25 cellular contexts compared by ENCODE assay signal in the genomic region with DNA sequence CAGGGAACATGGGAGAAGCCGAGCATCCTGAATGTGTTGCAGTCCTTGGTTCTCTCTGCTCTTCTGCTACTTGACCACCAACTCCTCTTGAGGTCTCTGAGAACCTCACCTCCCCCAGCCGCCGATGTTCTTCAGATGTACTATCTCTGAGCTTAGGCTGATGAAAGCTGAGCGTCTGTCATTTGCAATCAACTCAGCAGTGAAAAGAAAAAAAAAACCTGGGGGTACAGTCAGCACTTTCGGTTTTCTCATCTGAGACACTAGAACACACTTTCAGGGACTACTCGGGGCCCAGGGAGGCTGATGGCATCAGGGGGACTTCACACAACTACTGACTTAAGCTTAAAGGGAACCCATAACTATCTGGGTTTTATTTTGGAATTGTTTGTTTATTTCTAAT. TPM values are rescaled to one million over a fixed set of nuclear protein-coding genes. Genes with fewer than 3 reads are reported as not detected.
DNase-seq lines count a peak whose midpoint lies in the region; ATAC-seq and TF ChIP-seq lines count a peak whose summit lies in the region.
"Had no signal": no experiment of that assay in that cellular context is flagged by ENCODE, and none has a peak within 500 bp of the region (broad histone marks: within the 10 kb centered on the region; RNA-seq: fewer than 3 reads in every experiment).

No MANE protein-coding gene starts in this region.

- peaks cover 4% of the 10 kb centered on the region for H3K27me3 Mint-ChIP-seq in GM23338 (ENCODE audit: insufficient read depth, low read depth, poor library complexity)
- H3K27me3 Mint-ChIP-seq in activated T-cell treated with anti-CD3 and anti-CD28 coated beads, Interleukin-2, amount 50 U/mL, for 4 hours (ENCODE audit: low read depth): no peaks in the 10 kb centered on the region
- H3K27me3 Mint-ChIP-seq: IgD-negative memory B cell had no signal

- H3K4me2 ChIP-seq in GM23338: no peak overlapping the region

- TF ChIP-seq CTCF in GM23338 (conservative IDR thresholded peaks at IDR 0.05; ENCODE audit: low read depth in 2 of 2) (no peak), heart left ventricle (IDR thresholded peaks at IDR 0.05) (no peak)

- H3K27ac ChIP-seq in GM23338 (ENCODE audit: low read depth) (no peak overlapping the region), heart left ventricle (no peak overlapping the region)
- H3K27ac ChIP-seq: heart right ventricle, SK-N-MC, spleen, thoracic aorta, VCaP had no signal

- no peaks in the 10 kb centered on the region for H4K20me1 ChIP-seq in GM23338 (replicated peaks; ENCODE audit: insufficient read depth)

- no peaks in the 10 kb centered on the region; the same call in 2 of the 3 replicates for H3K9me3 Mint-ChIP-seq in GM23338
- H3K9me3 Mint-ChIP-seq in activated T-cell treated with anti-CD3 and anti-CD28 coated beads, Interleukin-2, amount 50 U/mL, for 4 hours: no peaks in the 10 kb centered on the region
- H3K9me3 Mint-ChIP-seq: activated naive CD8-positive, alpha-beta T cell treated with anti-CD3 and anti-CD28 coated beads, Interleukin-2, amount 10 ng/mL, durations not matched to agents 7 days and 5 days; H9; IgD-negative memory B cell; naive B cell had no signal

- no peaks in the 10 kb centered on the region for H3K4me1 ChIP-seq in GM23338 (ENCODE audit: insufficient read depth)
- H3K4me1 ChIP-seq in heart left ventricle: no peaks in the 10 kb centered on the region
- H3K4me1 ChIP-seq: heart right ventricle had no signal

- H3K27me3 ChIP-seq in GM23338 (ENCODE audit: insufficient read depth) (no peaks in the 10 kb centered on the region), heart left ventricle (no peaks in the 10 kb centered on the region)
- H3K27me3 ChIP-seq: heart right ventricle, MG63, spleen had no signal

- H3K4me3 ChIP-seq in GM23338 (no peak overlapping the region), heart left ventricle (no peak overlapping the region)
- H3K4me3 ChIP-seq: heart right ventricle, MG63, SK-N-MC, spleen, thoracic aorta had no signal

- H3K27ac Mint-ChIP-seq in GM23338: no peak overlapping the region
- H3K27ac Mint-ChIP-seq: H9, IgD-negative memory B cell had no signal

- DNase-seq in activated T-cell treated with anti-CD3 and anti-CD28 coated beads for 24 hours (ENCODE audit: low read depth) (peak; percentile 13), activated T-cell treated with anti-CD3 and anti-CD28 coated beads for 4 hours (no peak), GM23338 (ENCODE audit: low spot score) (no peak), heart left ventricle (no peak), globus pallidus (ENCODE audit: low spot score) (no peak)
- DNase-seq in activated T-cell treated with anti-CD3 and anti-CD28 coated beads, Interleukin-2, amount 50 U/mL, for 4 hours: no peak
- DNase-seq in stimulated activated CD4-positive, alpha-beta T cell treated with anti-CD3 and anti-CD28 coated beads, Interleukin-15, amount 100 ng/mL, for 24 hours: peak; percentile 53
- DNase-seq: activated naive CD8-positive, alpha-beta T cell treated with anti-CD3 and anti-CD28 coated beads, Interleukin-2, amount 10 ng/mL, durations not matched to agents 7 days and 5 days; C1 segment of cervical spinal cord; cerebellar nuclear complex; H9; heart right ventricle; left cardiac atrium; mesenchymal stem cell; MG63; naive B cell; NCI-H1436; NCI-H526; retina; spleen had no signal

- no peaks in the 10 kb centered on the region; the same call in 2 of the 3 replicates for H3K4me1 Mint-ChIP-seq in GM23338
- H3K4me1 Mint-ChIP-seq in activated T-cell treated with anti-CD3 and anti-CD28 coated beads, Interleukin-2, amount 50 U/mL, for 4 hours (ENCODE audit: low read depth): peaks cover 76% of the 10 kb centered on the region
- H3K4me1 Mint-ChIP-seq: IgD-negative memory B cell, naive B cell had no signal

- no peaks in the 10 kb centered on the region for H3F3A ChIP-seq in GM23338 (replicated peaks; ENCODE audit: low read depth)

- TF ChIP-seq POLR2A in heart left ventricle (IDR thresholded peaks at IDR 0.05): no peak

- no peaks in the 10 kb centered on the region for H3K79me2 ChIP-seq in GM23338 (replicated peaks; ENCODE audit: insufficient read depth)

- H2AFZ ChIP-seq in GM23338: 0 out of 2 replicates have a peak overlapping the region, but pooled peaks have one; percentile 43

- H3K9me2 ChIP-seq in GM23338 (ENCODE audit: insufficient read depth): 0 out of 2 replicates have a peak, but pooled peaks cover 5% of the 10 kb centered on the region

- no peaks in the 10 kb centered on the region for H3K9me3 ChIP-seq in heart left ventricle
- H3K9me3 ChIP-seq: heart right ventricle, MG63, spleen, thoracic aorta had no signal

- no peak overlapping the region for H3K4me3 Mint-ChIP-seq in GM23338
- H3K4me3 Mint-ChIP-seq in activated T-cell treated with anti-CD3 and anti-CD28 coated beads, Interleukin-2, amount 50 U/mL, for 4 hours: peak overlapping the region; percentile 3
- H3K4me3 Mint-ChIP-seq: activated naive CD8-positive, alpha-beta T cell treated with anti-CD3 and anti-CD28 coated beads, Interleukin-2, amount 10 ng/mL, durations not matched to agents 7 days and 5 days; H9; naive B cell had no signal

- intact Hi-C loops in heart left ventricle (cut with DNase I): no loop called here

- no peaks in the 10 kb centered on the region for H3K36me3 Mint-ChIP-seq in GM23338 (ENCODE audit: low read depth)
- peaks cover 7% of the 10 kb centered on the region for H3K36me3 Mint-ChIP-seq in activated T-cell treated with anti-CD3 and anti-CD28 coated beads, Interleukin-2, amount 50 U/mL, for 4 hours (ENCODE audit: insufficient read depth)
- H3K36me3 Mint-ChIP-seq: activated naive CD8-positive, alpha-beta T cell treated with anti-CD3 and anti-CD28 coated beads, Interleukin-2, amount 10 ng/mL, durations not matched to agents 7 days and 5 days; naive B cell had no signal

- ATAC-seq in GM23338 (no peak), GM21737 (IDR thresholded peaks at IDR 0.05; ENCODE audit: unreplicated experiment) (no peak), heart left ventricle (no peak)
- ATAC-seq in activated T-cell treated with anti-CD3 and anti-CD28 coated beads, Interleukin-2, amount 50 U/mL, for 4 hours: peak; percentile 27 to 33
- ATAC-seq: heart right ventricle, left cardiac atrium had no signal

- WGBS in heart left ventricle, 4 donors: 67 to 85% (median 79%) methylated on average over 6 of the region's 6 CpGs

- H3K36me3 ChIP-seq in GM23338 (ENCODE audit: insufficient read depth) (no peaks in the 10 kb centered on the region), heart left ventricle (no peaks in the 10 kb centered on the region)
- H3K36me3 ChIP-seq: heart right ventricle, MG63, spleen, thoracic aorta had no signal

TF ChIP-seq in GM23338, 12 proteins besides CTCF, POLR2A, EP300 and RAD21 (continues in another document):
- TF ChIP-seq NANOG (IDR thresholded peaks at IDR 0.05; ENCODE audit: borderline replicate concordance) (no peak), EZH2phosphoT487 (IDR thresholded peaks at IDR 0.05; ENCODE audit: unreplicated experiment) (no peak)
- TF ChIP-seq, protein P1, sequence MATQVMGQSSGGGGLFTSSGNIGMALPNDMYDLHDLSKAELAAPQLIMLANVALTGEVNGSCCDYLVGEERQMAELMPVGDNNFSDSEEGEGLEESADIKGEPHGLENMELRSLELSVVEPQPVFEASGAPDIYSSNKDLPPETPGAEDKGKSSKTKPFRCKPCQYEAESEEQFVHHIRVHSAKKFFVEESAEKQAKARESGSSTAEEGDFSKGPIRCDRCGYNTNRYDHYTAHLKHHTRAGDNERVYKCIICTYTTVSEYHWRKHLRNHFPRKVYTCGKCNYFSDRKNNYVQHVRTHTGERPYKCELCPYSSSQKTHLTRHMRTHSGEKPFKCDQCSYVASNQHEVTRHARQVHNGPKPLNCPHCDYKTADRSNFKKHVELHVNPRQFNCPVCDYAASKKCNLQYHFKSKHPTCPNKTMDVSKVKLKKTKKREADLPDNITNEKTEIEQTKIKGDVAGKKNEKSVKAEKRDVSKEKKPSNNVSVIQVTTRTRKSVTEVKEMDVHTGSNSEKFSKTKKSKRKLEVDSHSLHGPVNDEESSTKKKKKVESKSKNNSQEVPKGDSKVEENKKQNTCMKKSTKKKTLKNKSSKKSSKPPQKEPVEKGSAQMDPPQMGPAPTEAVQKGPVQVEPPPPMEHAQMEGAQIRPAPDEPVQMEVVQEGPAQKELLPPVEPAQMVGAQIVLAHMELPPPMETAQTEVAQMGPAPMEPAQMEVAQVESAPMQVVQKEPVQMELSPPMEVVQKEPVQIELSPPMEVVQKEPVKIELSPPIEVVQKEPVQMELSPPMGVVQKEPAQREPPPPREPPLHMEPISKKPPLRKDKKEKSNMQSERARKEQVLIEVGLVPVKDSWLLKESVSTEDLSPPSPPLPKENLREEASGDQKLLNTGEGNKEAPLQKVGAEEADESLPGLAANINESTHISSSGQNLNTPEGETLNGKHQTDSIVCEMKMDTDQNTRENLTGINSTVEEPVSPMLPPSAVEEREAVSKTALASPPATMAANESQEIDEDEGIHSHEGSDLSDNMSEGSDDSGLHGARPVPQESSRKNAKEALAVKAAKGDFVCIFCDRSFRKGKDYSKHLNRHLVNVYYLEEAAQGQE (IDR thresholded peaks at IDR 0.05; ENCODE audit: unreplicated experiment): no peak

RNA-seq across cellular contexts. Expression of gene FLVCR2, which starts 9.6 kb away (rescaled TPM):
- total RNA-seq in GM23338 (2014; rRNA removed; shearing (Covaris generic)): 3.1 and 3.3 TPM in 2 replicates
- polyA plus RNA-seq in GM23338 (2016; fragmentation: Nextera tagmentation; extraction: Ambion mirVana) (1.4 and 3.4 TPM in 2 replicates), heart left ventricle (1 to 10 TPM in 1 of 2 donors, under 1 TPM in 1; 0.50 to 3.1 TPM)
- total RNA-seq in activated T-cell treated with anti-CD3 and anti-CD28 coated beads, Interleukin-2, amount 50 U/mL, for 4 hours: 1 to 10 TPM; 1.5 to 5.3 (median 3.3) TPM
- total RNA-seq in heart left ventricle: 10 to 100 TPM in 1 of 9 donors, 1 to 10 TPM in 8; 1.2 to 11.7 (median 1.6) TPM

RNA-seq across cellular contexts. Expression of gene BATF, which starts 46.5 kb away (rescaled TPM):
- not detected in 2 replicates for total RNA-seq in GM23338 (2014; rRNA removed; shearing (Covaris generic))
- polyA plus RNA-seq in GM23338 (2016; fragmentation: Nextera tagmentation; extraction: Ambion mirVana) (not detected in 2 replicates), heart left ventricle (1 to 10 TPM in 1 of 2 donors, under 1 TPM in 1; 0.84 to 1.3 TPM)
- 100 to 1,000 TPM; 186 to 193 (median 191) TPM for total RNA-seq in activated T-cell treated with anti-CD3 and anti-CD28 coated beads, Interleukin-2, amount 50 U/mL, for 4 hours
- total RNA-seq in heart left ventricle: 1 to 10 TPM in 4 of 9 donors, under 1 TPM in 4, not detected in 1; 0.40 to 8.3 (median 1.0) TPM
- total RNA-seq: H9 had no signal

Comparison
In these comparisons a context has a peak if more than half of its experiments do, and no peak if none do; other contexts are left out.
1. DNase-seq: peak in activated T-cell treated with anti-CD3 and anti-CD28 coated beads for 24 hours (single experiment) and stimulated activated CD4-positive, alpha-beta T cell treated with anti-CD3 and anti-CD28 coated beads, Interleukin-15, amount 100 ng/mL, for 24 hours (single experiment); none in activated T-cell treated with anti-CD3 and anti-CD28 coated beads for 4 hours (single experiment), GM23338 (single experiment), activated T-cell treated with anti-CD3 and anti-CD28 coated beads, Interleukin-2, amount 50 U/mL, for 4 hours (single experiment), heart left ventricle (0 of 5) and globus pallidus (single experiment).
2. ATAC-seq: peak in activated T-cell treated with anti-CD3 and anti-CD28 coated beads, Interleukin-2, amount 50 U/mL, for 4 hours (2 of 2); none in GM23338 (single experiment), GM21737 (single experiment) and heart left ventricle (0 of 4).
3. RNA of gene BATF, which starts 46.5 kb away (total RNA-seq): 186 to 193 TPM in activated T-cell treated with anti-CD3 and anti-CD28 coated beads, Interleukin-2, amount 50 U/mL, for 4 hours; 0.40 to 8.3 TPM in heart left ventricle and not detected in GM23338; every median in the first group is over 10 times any median in the second.